ENCODE assay signal across 15 cellular contexts in the genomic region with DNA sequence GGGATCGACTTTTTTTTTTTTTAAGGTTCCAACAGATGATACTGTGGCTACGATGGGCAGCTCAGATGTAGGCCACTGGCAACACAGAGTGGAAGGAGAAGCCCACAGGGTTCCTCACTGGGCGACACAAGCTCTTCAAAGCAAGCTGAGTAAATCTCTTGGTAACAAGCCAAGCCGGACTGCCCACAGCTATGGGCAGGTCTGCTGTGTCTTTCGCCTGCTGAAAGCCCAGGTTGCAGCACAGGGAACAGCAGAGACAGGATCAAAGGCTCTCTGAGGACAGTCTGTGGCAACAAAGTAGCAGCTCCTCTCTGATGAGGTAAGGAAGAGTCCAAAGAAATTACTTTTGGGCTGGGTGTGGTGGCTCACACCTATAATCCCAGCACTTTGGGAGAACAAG.
A peak's percentile ranks its signal among the peaks of the same experiment; 100 is the strongest.
DNase-seq lines count a peak whose midpoint lies in the region; ATAC-seq and TF ChIP-seq lines count a peak whose summit lies in the region.
"Had no signal": no experiment of that assay in that cellular context is flagged by ENCODE, and none has a peak within 500 bp of the region (broad histone marks: within the 10 kb centered on the region; RNA-seq: fewer than 3 reads in every experiment).

No MANE protein-coding gene starts in this region.

- POLR2A ChIA-PET in OCI-LY7 (lab: Charles Lee) = no interaction called here

- in situ Hi-C loops in brain microvascular endothelial cell (cut with HindIII; ENCODE audit: low pct_ligation_motif_present, low sequenced_read_pairs) = no loop called here

- H2BK120ac ChIP-seq in neuronal stem cell (ENCODE audit: low read depth, low read length) = no peak overlapping the region

- H4K8ac ChIP-seq in neuronal stem cell (ENCODE audit: low read depth, low read length) = no peak overlapping the region

- H3K36me3 Mint-ChIP-seq in chondrocyte (ENCODE audit: low read depth) = peaks cover 1% of the 10 kb centered on the region

- BruUV-seq in OCI-LY7 (replicated peaks; lab: Mats Ljungman, UMichigan) = no TSS peak

- CTCF ChIA-PET in OCI-LY7 (lab: Charles Lee; ENCODE audit: unreplicated experiment) = no interaction called here

- no peaks in the 10 kb centered on the region for H3K27me3 Mint-ChIP-seq in chondrocyte (ENCODE audit: low read depth)
- H3K27me3 Mint-ChIP-seq: activated CD8-positive, alpha-beta T cell treated with anti-CD3 and anti-CD28 coated beads for 36 hours; IgD-negative memory B cell had no signal

- no peak overlapping the region for H2BK15ac ChIP-seq in neuronal stem cell (ENCODE audit: low read length)

- TF ChIP-seq POLR2A in heart left ventricle (IDR thresholded peaks at IDR 0.05) = no peak

- no peak overlapping the region for H3K23ac ChIP-seq in neuronal stem cell (ENCODE audit: low read depth, low read length, poor library complexity)

- H3K9ac ChIP-seq in neuronal stem cell (ENCODE audit: low read depth, low read length, poor library complexity) = no peak overlapping the region

- peaks cover 73% of the 10 kb centered on the region for H3K4me1 Mint-ChIP-seq in chondrocyte (ENCODE audit: low read depth)
- H3K4me1 Mint-ChIP-seq: IgD-negative memory B cell had no signal

- peak overlapping the region; percentile 2 for H3K18ac ChIP-seq in neuronal stem cell (ENCODE audit: low read length)

- H3K9me3 ChIP-seq in right atrium auricular region = no peaks in the 10 kb centered on the region
- H3K9me3 ChIP-seq in heart left ventricle = no peaks in the 10 kb centered on the region
- no peaks in the 10 kb centered on the region for H3K9me3 ChIP-seq in neuronal stem cell (replicated peaks in 1 of 2; ENCODE audit: control insufficient read depth in 2 of 2, insufficient read depth in 1 of 2, low read depth in 1 of 2, low read length in 2 of 2)
- no peaks in the 10 kb centered on the region for H3K9me3 ChIP-seq in aorta (ENCODE audit: control insufficient read depth, low read length)
- H3K9me3 ChIP-seq in OCI-LY7 (ENCODE audit: low read length) = no peaks in the 10 kb centered on the region

- H3K27me3 ChIP-seq in right atrium auricular region = no peaks in the 10 kb centered on the region
- no peaks in the 10 kb centered on the region for H3K27me3 ChIP-seq in heart left ventricle
- H3K27me3 ChIP-seq in neuronal stem cell (ENCODE audit: control insufficient read depth in 3 of 3, insufficient read depth in 3 of 3, low read depth in 1 of 3, low read length in 3 of 3) = no peaks in the 10 kb centered on the region
- H3K27me3 ChIP-seq in aorta (ENCODE audit: control insufficient read depth in 1 of 2, insufficient read depth in 2 of 2, low read length in 1 of 2) = no peaks in the 10 kb centered on the region
- no peaks in the 10 kb centered on the region for H3K27me3 ChIP-seq in brain microvascular endothelial cell (replicated peaks)
- H3K27me3 ChIP-seq: cardiac muscle cell had no signal

- no peak for DNase-seq in right atrium auricular region (ENCODE audit: low spot score)
- DNase-seq in heart left ventricle = no peak
- no peak for DNase-seq in chondrocyte (ENCODE audit: low spot score)
- no peak for DNase-seq in neuronal stem cell (ENCODE audit: low spot score)
- DNase-seq in aorta = no peak
- no peak for DNase-seq in anterior cingulate cortex (lab: John Stamatoyannopoulos, UW)
- DNase-seq in OCI-LY7 (ENCODE audit: low spot score) = no peak
- DNase-seq in brain microvascular endothelial cell = no peak
- DNase-seq: activated CD8-positive, alpha-beta T cell treated with anti-CD3 and anti-CD28 coated beads for 36 hours; activated effector memory CD4-positive, alpha-beta T cell treated with anti-CD3 and anti-CD28 coated beads, Interleukin-2, amount 50 U/mL, for 16 hours; glutamatergic neuron; NCI-H1105; stimulated activated CD4-positive, alpha-beta T cell treated with anti-CD3 and anti-CD28 coated beads, Interleukin-4, amount 100 ng/mL, for 4 hours had no signal

- H3K27ac Mint-ChIP-seq in chondrocyte (ENCODE audit: unreplicated experiment) = peak overlapping the region; percentile 96
- H3K27ac Mint-ChIP-seq: activated CD8-positive, alpha-beta T cell treated with anti-CD3 and anti-CD28 coated beads for 36 hours; IgD-negative memory B cell had no signal

- no peak overlapping the region for H2BK12ac ChIP-seq in neuronal stem cell (ENCODE audit: low read length)

- H3K4me1 ChIP-seq in right atrium auricular region (no peaks in the 10 kb centered on the region), heart left ventricle (peaks cover 0 to 44% (median 0%) of the 10 kb centered on the region in 12 donors), neuronal stem cell (ENCODE audit: control insufficient read depth in 2 of 2, insufficient read depth in 1 of 2, low read depth in 1 of 2, low read length in 2 of 2) (peaks cover 0 to 11% of the 10 kb centered on the region in 2 donors), aorta (ENCODE audit: control insufficient read depth in 1 of 2, insufficient read depth in 2 of 2, low read length in 2 of 2) (peaks cover 3 to 9% of the 10 kb centered on the region in 2 donors), OCI-LY7 (ENCODE audit: insufficient read depth, low read length, poor library complexity, severe bottlenecking) (no peaks in the 10 kb centered on the region)

- intact Hi-C loops in heart left ventricle (cut with DNase I) (no loop called here), aorta (cut with DNase I) (loop anchor here in 1 of 2 donors (10.0 kb wide), 1 partner anchor 81 kb away; the partner anchor contains the start of gene KCNMA1), OCI-LY7 (cut with micrococcal nuclease; ENCODE audit: unreplicated experiment) (no loop called here)

- no peak overlapping the region for H3K4me3 ChIP-seq in right atrium auricular region
- H3K4me3 ChIP-seq in heart left ventricle = no peak overlapping the region
- no peak overlapping the region for H3K4me3 ChIP-seq in neuronal stem cell (ENCODE audit: low read length in 2 of 2)
- H3K4me3 ChIP-seq in aorta (ENCODE audit: low read length in 2 of 2) = no peak overlapping the region
- no peak overlapping the region for H3K4me3 ChIP-seq in OCI-LY7 (ENCODE audit: low read depth, low read length, poor library complexity, severe bottlenecking)
- H3K4me3 ChIP-seq in brain microvascular endothelial cell (ENCODE audit: low read depth, low read length) = no peak overlapping the region
- H3K4me3 ChIP-seq: cardiac muscle cell had no signal

- no peaks in the 10 kb centered on the region for H3K36me3 ChIP-seq in right atrium auricular region
- no peaks in the 10 kb centered on the region for H3K36me3 ChIP-seq in heart left ventricle
- H3K36me3 ChIP-seq in neuronal stem cell (replicated peaks in 1 of 2; ENCODE audit: control insufficient read depth in 2 of 2, insufficient read depth in 2 of 2, low read length in 2 of 2) = no peaks in the 10 kb centered on the region
- H3K36me3 ChIP-seq in aorta (ENCODE audit: control insufficient read depth in 1 of 2, insufficient read depth in 2 of 2, low read length in 1 of 2) = no peaks in the 10 kb centered on the region
- H3K36me3 ChIP-seq in OCI-LY7 (ENCODE audit: insufficient read depth, low read length) = no peaks in the 10 kb centered on the region
- no peaks in the 10 kb centered on the region for H3K36me3 ChIP-seq in brain microvascular endothelial cell (replicated peaks)
- H3K36me3 ChIP-seq: cardiac muscle cell had no signal

- H2AK5ac ChIP-seq in neuronal stem cell (ENCODE audit: low read depth, low read length) = no peak overlapping the region

- 70 to 84% (median 73%) methylated on average over 5 of the region's 5 CpGs for WGBS in heart left ventricle, 4 donors
- no CpG with 5 or more reads among the region's 5 CpGs for WGBS in neuronal stem cell (ENCODE audit: extremely low coverage in 2 of 2, insufficient read length in 2 of 2, insufficient replicate concordance in 1 of 2), 2 donors
- WGBS in aorta, 2 donors = 38 to 51% methylated on average over 5 of the region's 5 CpGs

- TF ChIP-seq CTCF in right atrium auricular region (IDR thresholded peaks at IDR 0.05) = no peak
- TF ChIP-seq CTCF in heart left ventricle (IDR thresholded peaks at IDR 0.05) = no peak
- TF ChIP-seq CTCF in chondrocyte (IDR thresholded peaks at IDR 0.05) = no peak
- TF ChIP-seq CTCF in OCI-LY7 (conservative IDR thresholded peaks at IDR 0.05; ENCODE audit: low read length) = no peak
- TF ChIP-seq CTCF in brain microvascular endothelial cell (IDR thresholded peaks at IDR 0.05; ENCODE audit: low read depth, low read length, missing control alignments) = no peak

- no peaks in the 10 kb centered on the region for H3K79me1 ChIP-seq in neuronal stem cell (ENCODE audit: low read depth, low read length)

- H4K91ac ChIP-seq in neuronal stem cell (ENCODE audit: low read depth, low read length, poor library complexity) = no peak overlapping the region

- no peak overlapping the region for H3K14ac ChIP-seq in neuronal stem cell (ENCODE audit: low read length)

- no peaks in the 10 kb centered on the region for H4K20me1 ChIP-seq in OCI-LY7 (ENCODE audit: insufficient read depth, low read length)

- no peak overlapping the region for H3K4ac ChIP-seq in neuronal stem cell (ENCODE audit: low read length)

- no peaks in the 10 kb centered on the region for H3K9me2 ChIP-seq in OCI-LY7 (ENCODE audit: insufficient read depth, low read length)

- no peak overlapping the region for H3K4me2 ChIP-seq in neuronal stem cell (ENCODE audit: insufficient read depth, low read length, poor library complexity, severe bottlenecking)
- H3K4me2 ChIP-seq in OCI-LY7 (ENCODE audit: low read length) = no peak overlapping the region

- ATAC-seq in heart left ventricle (no peak), aorta (ENCODE audit: low FRiP score) (no peak)

- H3K27ac ChIP-seq in right atrium auricular region (peak overlapping the region; percentile 31 to 56), heart left ventricle (peak overlapping the region in 4 of 12 donors; percentile 32 to 89 (median 62)), neuronal stem cell (replicated peaks; ENCODE audit: low read length) (no peak overlapping the region), aorta (ENCODE audit: low read depth in 1 of 2, low read length in 2 of 2) (peak overlapping the region; percentile 37 to 47), OCI-LY7 (ENCODE audit: low read depth, low read length, poor library complexity, severe bottlenecking) (no peak overlapping the region), brain microvascular endothelial cell (no peak overlapping the region)
- H3K27ac ChIP-seq: cardiac muscle cell had no signal

- no peak overlapping the region for H2BK5ac ChIP-seq in neuronal stem cell (ENCODE audit: low read length)

- H3K4me3 Mint-ChIP-seq in chondrocyte (ENCODE audit: unreplicated experiment) = no peak overlapping the region
- H3K4me3 Mint-ChIP-seq: activated CD8-positive, alpha-beta T cell treated with anti-CD3 and anti-CD28 coated beads for 36 hours; IgD-negative memory B cell had no signal

- H3K79me2 ChIP-seq in OCI-LY7 (ENCODE audit: insufficient read depth, low read depth, low read length) = no peaks in the 10 kb centered on the region

- H2AFZ ChIP-seq in neuronal stem cell (ENCODE audit: low read length) (no peak overlapping the region), OCI-LY7 (ENCODE audit: low read length) (no peak overlapping the region)

- H3K9me3 Mint-ChIP-seq in chondrocyte (ENCODE audit: low read depth) = no peaks in the 10 kb centered on the region
- H3K9me3 Mint-ChIP-seq: activated CD8-positive, alpha-beta T cell treated with anti-CD3 and anti-CD28 coated beads for 36 hours had no signal

Comparison
In these comparisons a context has a peak if more than half of its experiments do, and no peak if none do; other contexts are left out.
1. H3K27ac ChIP-seq: peak in right atrium auricular region (2 of 2) and aorta (2 of 2); none in neuronal stem cell (single experiment), OCI-LY7 (single experiment) and brain microvascular endothelial cell (single experiment).